In the genomic region with DNA sequence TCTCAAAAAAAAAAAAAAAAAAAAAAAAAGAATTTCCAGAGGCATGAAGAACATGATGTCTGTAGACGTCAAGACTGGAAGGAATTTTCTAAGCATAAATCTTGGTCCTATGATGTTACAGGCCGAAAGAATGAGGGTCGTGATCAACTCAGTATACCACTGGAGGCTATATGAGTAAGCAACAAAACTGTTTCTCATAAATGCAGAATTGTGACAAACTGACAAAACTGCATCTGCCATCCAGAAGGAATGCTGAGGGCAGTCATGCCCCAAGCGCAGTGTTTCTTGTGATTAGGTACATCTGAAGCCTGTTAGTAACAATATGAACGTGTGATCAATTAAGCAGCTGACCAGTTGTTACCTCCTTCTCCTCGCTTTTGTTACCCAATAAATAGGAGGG, we compare ENCODE assay signal across 37 cellular contexts. TPM values are rescaled to one million over a fixed set of nuclear protein-coding genes. Genes with fewer than 3 reads are reported as not detected.
"Had no signal": no experiment of that assay in that cellular context is flagged by ENCODE, and none has a peak within 500 bp of the region (broad histone marks: within the 10 kb centered on the region; RNA-seq: fewer than 3 reads in every experiment).

No MANE protein-coding gene starts in this region.

- H3K27ac Mint-ChIP-seq: activated B cell treated with CpG ODN at 0.5 μM for 24 hours; activated CD8-positive, alpha-beta T cell treated with anti-CD3 and anti-CD28 coated beads for 36 hours; activated naive CD4-positive, alpha-beta T cell treated with anti-CD3 and anti-CD28 coated beads for 36 hours; activated naive CD4-positive, alpha-beta T cell treated with anti-CD3 and anti-CD28 coated beads, Interleukin-2, amount 50 U/mL, for 24 hours; activated naive CD8-positive, alpha-beta T cell treated with anti-CD3 and anti-CD28 coated beads for 36 hours; activated naive CD8-positive, alpha-beta T cell treated with anti-CD3 and anti-CD28 coated beads, Interleukin-2, amount 50 U/mL, for 24 hours; activated T-helper 17 cell treated with anti-CD3 and anti-CD28 coated beads, Interleukin-2, amount 50 U/mL, for 72 hours; brain; T-cell; T-helper 1 cell treated with Interleukin-12 subunit alpha and Interleukin-12 subunit beta and Interleukin-4 antibody, amounts not matched to agents 30 μg/mL and 1 μg/mL, for 36 hours had no signal

- H3K4me1 Mint-ChIP-seq: activated B cell treated with CpG ODN at 0.5 μM for 24 hours; activated naive CD4-positive, alpha-beta T cell treated with anti-CD3 and anti-CD28 coated beads, Interleukin-2, amount 50 U/mL, for 24 hours; activated naive CD8-positive, alpha-beta T cell treated with anti-CD3 and anti-CD28 coated beads, Interleukin-2, amount 50 U/mL, for 24 hours; activated T-helper 17 cell treated with anti-CD3 and anti-CD28 coated beads, Interleukin-2, amount 50 U/mL, for 72 hours; brain had no signal

- H3K27me3 Mint-ChIP-seq: activated B cell treated with CpG ODN at 0.5 μM for 24 hours; activated naive CD4-positive, alpha-beta T cell treated with anti-CD3 and anti-CD28 coated beads, Interleukin-2, amount 50 U/mL, for 24 hours; activated naive CD8-positive, alpha-beta T cell treated with anti-CD3 and anti-CD28 coated beads for 36 hours; activated naive CD8-positive, alpha-beta T cell treated with anti-CD3 and anti-CD28 coated beads, Interleukin-2, amount 50 U/mL, for 24 hours had no signal

- H3K27me3 ChIP-seq: adrenal gland, breast epithelium, cardiac muscle cell, colonic mucosa, foreskin keratinocyte, gastrocnemius medialis, heart left ventricle had no signal

- H3K9me3 Mint-ChIP-seq: activated CD8-positive, alpha-beta T cell treated with anti-CD3 and anti-CD28 coated beads for 36 hours; activated naive CD4-positive, alpha-beta T cell treated with anti-CD3 and anti-CD28 coated beads for 36 hours; activated naive CD4-positive, alpha-beta T cell treated with anti-CD3 and anti-CD28 coated beads, Interleukin-2, amount 50 U/mL, for 24 hours; activated naive CD8-positive, alpha-beta T cell treated with anti-CD3 and anti-CD28 coated beads for 36 hours; activated naive CD8-positive, alpha-beta T cell treated with anti-CD3 and anti-CD28 coated beads, Interleukin-2, amount 50 U/mL, for 24 hours; activated T-cell treated with anti-CD3 and anti-CD28 coated beads, Interleukin-2, amount 50 U/mL, for 4 hours; activated T-helper 17 cell treated with anti-CD3 and anti-CD28 coated beads, Interleukin-2, amount 50 U/mL, for 72 hours; T-cell; T-helper 1 cell treated with Interleukin-12 subunit alpha and Interleukin-12 subunit beta and Interleukin-4 antibody, amounts not matched to agents 30 μg/mL and 1 μg/mL, for 36 hours had no signal

- H3K4me3 Mint-ChIP-seq: activated B cell treated with CpG ODN at 0.5 μM for 24 hours; activated CD8-positive, alpha-beta T cell treated with anti-CD3 and anti-CD28 coated beads for 36 hours; activated naive CD4-positive, alpha-beta T cell treated with anti-CD3 and anti-CD28 coated beads for 36 hours; activated naive CD4-positive, alpha-beta T cell treated with anti-CD3 and anti-CD28 coated beads, Interleukin-2, amount 50 U/mL, for 24 hours; activated naive CD8-positive, alpha-beta T cell treated with anti-CD3 and anti-CD28 coated beads for 36 hours; activated naive CD8-positive, alpha-beta T cell treated with anti-CD3 and anti-CD28 coated beads, Interleukin-2, amount 50 U/mL, for 24 hours; activated T-cell treated with anti-CD3 and anti-CD28 coated beads, Interleukin-2, amount 50 U/mL, for 4 hours; activated T-helper 17 cell treated with anti-CD3 and anti-CD28 coated beads, Interleukin-2, amount 50 U/mL, for 72 hours; brain; T-cell; T-helper 1 cell treated with Interleukin-12 subunit alpha and Interleukin-12 subunit beta and Interleukin-4 antibody, amounts not matched to agents 30 μg/mL and 1 μg/mL, for 36 hours had no signal

- H3K36me3 ChIP-seq: adrenal gland, breast epithelium, cardiac muscle cell, colonic mucosa, gastrocnemius medialis, heart left ventricle, WERI-Rb-1 had no signal

- H3K4me1 ChIP-seq: adrenal gland, breast epithelium, colonic mucosa, foreskin keratinocyte, gastrocnemius medialis, heart left ventricle had no signal

- ATAC-seq: activated CD4-positive, CD25-positive, alpha-beta regulatory T cell treated with anti-CD3 and anti-CD28 coated beads, Interleukin-2, amount 50 U/mL, for 24 hours; activated CD8-positive, alpha-beta T cell treated with anti-CD3 and anti-CD28 coated beads for 36 hours; activated naive CD8-positive, alpha-beta T cell treated with anti-CD3 and anti-CD28 coated beads, Interleukin-2, amount 50 U/mL, for 24 hours; activated T-cell treated with anti-CD3 and anti-CD28 coated beads, Interleukin-2, amount 50 U/mL, for 4 hours; activated T-helper 17 cell treated with anti-CD3 and anti-CD28 coated beads, Interleukin-2, amount 50 U/mL, for 72 hours; esophagus mucosa; foreskin keratinocyte; gastrocnemius medialis; heart left ventricle; T-cell had no signal

- DNase-seq: activated B cell treated with CpG ODN at 0.5 μM for 24 hours; activated CD4-positive, alpha-beta T cell treated with anti-CD3 and anti-CD28 coated beads for 48 hours; activated CD4-positive, alpha-beta T cell treated with anti-CD3 and anti-CD28 coated beads, Interleukin-2, amount 50 U/mL, for 1 hour; activated CD4-positive, alpha-beta T cell treated with anti-CD3 and anti-CD28 coated beads, Interleukin-2, amount 50 U/mL, for 48 hours; activated CD8-positive, alpha-beta memory T cell treated with anti-CD3 and anti-CD28 coated beads for 24 hours; activated CD8-positive, alpha-beta T cell treated with anti-CD3 and anti-CD28 coated beads for 36 hours; activated effector memory CD4-positive, alpha-beta T cell treated with Interleukin-2 at 50 U/mL for 16 hours; activated naive CD4-positive, alpha-beta T cell treated with anti-CD3 and anti-CD28 coated beads for 36 hours; activated naive CD8-positive, alpha-beta T cell treated with anti-CD3 and anti-CD28 coated beads for 36 hours; activated naive CD8-positive, alpha-beta T cell treated with anti-CD3 and anti-CD28 coated beads, Interleukin-2, amount 50 U/mL, for 24 hours; activated T-cell treated with anti-CD3 and anti-CD28 coated beads, Interleukin-2, amount 50 U/mL, for 4 hours; adrenal gland; amygdala; aorta; central memory CD4-positive, alpha-beta T cell; cerebellar nuclear complex; colonic mucosa; effector CD8-positive, alpha-beta T cell; foreskin keratinocyte; gastrocnemius medialis; glutamatergic neuron; heart left ventricle; T-cell; T-helper 9 cell; WERI-Rb-1 had no signal

- FAIRE-seq: endometrium, endothelial cell of umbilical vein had no signal

- H3K4me3 ChIP-seq: adrenal gland, breast epithelium, cardiac muscle cell, colonic mucosa, gastrocnemius medialis, heart left ventricle had no signal

- H3K9me3 ChIP-seq: adrenal gland, breast epithelium, colonic mucosa, gastrocnemius medialis, heart left ventricle had no signal

- H3K27ac ChIP-seq: adrenal gland, breast epithelium, cardiac muscle cell, colonic mucosa, epithelial cell of prostate, foreskin keratinocyte, gastrocnemius medialis, heart left ventricle, WERI-Rb-1 had no signal

- H3K36me3 Mint-ChIP-seq: activated naive CD4-positive, alpha-beta T cell treated with anti-CD3 and anti-CD28 coated beads, Interleukin-2, amount 50 U/mL, for 24 hours; brain; T-cell had no signal

RNA-seq across cellular contexts. Expression of a gene that starts 43.5 kb away (rescaled TPM):
- total RNA-seq: activated B cell treated with CpG ODN at 0.5 μM for 24 hours; T-helper 2 cell treated with Interferon-gamma antibody and Interleukin-4, amounts not matched to agents 100 ng/mL and 5 ng/mL, for 36 hours had no signal
